1 cellular context compared by ENCODE assay signal in the genomic region with DNA sequence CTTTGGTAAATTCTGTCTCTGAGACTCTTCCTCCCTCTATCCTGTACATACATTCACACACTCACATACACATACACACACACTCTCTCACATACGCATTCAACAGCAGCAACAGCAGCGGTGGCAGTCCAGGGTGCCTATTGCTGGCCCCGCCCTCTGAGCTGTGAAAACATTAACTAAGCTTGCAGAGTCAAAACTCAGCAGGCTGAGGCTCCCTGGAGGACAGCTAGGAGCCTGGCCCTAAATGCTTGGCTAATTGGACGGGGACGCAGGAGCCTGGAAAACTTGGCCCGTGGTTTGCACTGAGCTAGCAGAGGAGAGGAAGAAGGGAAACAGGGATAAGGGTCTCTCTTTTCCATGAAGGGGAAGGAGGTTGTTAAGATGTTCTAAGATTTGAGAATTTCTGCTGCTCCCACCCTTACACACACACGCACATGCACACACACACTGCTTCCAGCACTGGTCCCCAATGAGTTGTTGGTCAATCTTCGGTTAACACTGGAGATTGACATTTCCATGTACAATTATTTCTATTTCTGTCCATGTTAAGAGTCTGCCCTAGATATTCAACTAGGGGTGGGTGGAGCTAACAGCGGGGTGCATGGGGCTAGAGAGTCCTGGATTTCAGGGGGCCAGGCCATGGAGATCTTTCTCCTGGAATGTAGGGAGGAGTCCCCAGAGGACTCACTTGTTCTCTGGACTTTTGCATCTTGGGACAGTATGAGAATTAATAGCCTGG.
TF ChIP-seq lines count a peak whose summit lies in the region.

No MANE protein-coding gene starts in this region.

TF ChIP-seq in GM23338, 12 proteins besides CTCF, POLR2A, EP300 and RAD21 (continued from another document):
- TF ChIP-seq, protein P1, sequence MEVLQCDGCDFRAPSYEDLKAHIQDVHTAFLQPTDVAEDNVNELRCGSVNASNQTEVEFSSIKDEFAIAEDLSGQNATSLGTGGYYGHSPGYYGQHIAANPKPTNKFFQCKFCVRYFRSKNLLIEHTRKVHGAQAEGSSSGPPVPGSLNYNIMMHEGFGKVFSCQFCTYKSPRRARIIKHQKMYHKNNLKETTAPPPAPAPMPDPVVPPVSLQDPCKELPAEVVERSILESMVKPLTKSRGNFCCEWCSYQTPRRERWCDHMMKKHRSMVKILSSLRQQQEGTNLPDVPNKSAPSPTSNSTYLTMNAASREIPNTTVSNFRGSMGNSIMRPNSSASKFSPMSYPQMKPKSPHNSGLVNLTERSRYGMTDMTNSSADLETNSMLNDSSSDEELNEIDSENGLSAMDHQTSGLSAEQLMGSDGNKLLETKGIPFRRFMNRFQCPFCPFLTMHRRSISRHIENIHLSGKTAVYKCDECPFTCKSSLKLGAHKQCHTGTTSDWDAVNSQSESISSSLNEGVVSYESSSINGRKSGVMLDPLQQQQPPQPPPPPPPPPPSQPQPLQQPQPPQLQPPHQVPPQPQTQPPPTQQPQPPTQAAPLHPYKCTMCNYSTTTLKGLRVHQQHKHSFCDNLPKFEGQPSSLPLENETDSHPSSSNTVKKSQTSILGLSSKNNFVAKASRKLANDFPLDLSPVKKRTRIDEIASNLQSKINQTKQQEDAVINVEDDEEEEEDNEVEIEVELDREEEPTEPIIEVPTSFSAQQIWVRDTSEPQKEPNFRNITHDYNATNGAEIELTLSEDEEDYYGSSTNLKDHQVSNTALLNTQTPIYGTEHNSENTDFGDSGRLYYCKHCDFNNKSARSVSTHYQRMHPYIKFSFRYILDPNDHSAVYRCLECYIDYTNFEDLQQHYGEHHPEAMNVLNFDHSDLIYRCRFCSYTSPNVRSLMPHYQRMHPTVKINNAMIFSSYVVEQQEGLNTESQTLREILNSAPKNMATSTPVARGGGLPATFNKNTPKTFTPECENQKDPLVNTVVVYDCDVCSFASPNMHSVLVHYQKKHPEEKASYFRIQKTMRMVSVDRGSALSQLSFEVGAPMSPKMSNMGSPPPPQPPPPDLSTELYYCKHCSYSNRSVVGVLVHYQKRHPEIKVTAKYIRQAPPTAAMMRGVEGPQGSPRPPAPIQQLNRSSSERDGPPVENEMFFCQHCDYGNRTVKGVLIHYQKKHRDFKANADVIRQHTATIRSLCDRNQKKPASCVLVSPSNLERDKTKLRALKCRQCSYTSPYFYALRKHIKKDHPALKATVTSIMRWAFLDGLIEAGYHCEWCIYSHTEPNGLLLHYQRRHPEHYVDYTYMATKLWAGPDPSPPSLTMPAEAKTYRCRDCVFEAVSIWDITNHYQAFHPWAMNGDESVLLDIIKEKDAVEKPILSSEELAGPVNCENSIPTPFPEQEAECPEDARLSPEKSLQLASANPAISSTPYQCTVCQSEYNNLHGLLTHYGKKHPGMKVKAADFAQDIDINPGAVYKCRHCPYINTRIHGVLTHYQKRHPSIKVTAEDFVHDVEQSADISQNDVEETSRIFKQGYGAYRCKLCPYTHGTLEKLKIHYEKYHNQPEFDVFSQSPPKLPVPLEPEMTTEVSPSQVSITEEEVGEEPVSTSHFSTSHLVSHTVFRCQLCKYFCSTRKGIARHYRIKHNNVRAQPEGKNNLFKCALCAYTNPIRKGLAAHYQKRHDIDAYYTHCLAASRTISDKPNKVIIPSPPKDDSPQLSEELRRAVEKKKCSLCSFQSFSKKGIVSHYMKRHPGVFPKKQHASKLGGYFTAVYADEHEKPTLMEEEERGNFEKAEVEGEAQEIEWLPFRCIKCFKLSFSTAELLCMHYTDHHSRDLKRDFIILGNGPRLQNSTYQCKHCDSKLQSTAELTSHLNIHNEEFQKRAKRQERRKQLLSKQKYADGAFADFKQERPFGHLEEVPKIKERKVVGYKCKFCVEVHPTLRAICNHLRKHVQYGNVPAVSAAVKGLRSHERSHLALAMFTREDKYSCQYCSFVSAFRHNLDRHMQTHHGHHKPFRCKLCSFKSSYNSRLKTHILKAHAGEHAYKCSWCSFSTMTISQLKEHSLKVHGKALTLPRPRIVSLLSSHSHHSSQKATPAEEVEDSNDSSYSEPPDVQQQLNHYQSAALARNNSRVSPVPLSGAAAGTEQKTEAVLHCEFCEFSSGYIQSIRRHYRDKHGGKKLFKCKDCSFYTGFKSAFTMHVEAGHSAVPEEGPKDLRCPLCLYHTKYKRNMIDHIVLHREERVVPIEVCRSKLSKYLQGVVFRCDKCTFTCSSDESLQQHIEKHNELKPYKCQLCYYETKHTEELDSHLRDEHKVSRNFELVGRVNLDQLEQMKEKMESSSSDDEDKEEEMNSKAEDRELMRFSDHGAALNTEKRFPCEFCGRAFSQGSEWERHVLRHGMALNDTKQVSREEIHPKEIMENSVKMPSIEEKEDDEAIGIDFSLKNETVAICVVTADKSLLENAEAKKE (CRISPR knock-in tag; IDR thresholded peaks at IDR 0.05): no peak
- no peak for TF ChIP-seq ZNF114 (CRISPR knock-in tag; IDR thresholded peaks at IDR 0.05)
